8 cellular contexts compared by ENCODE assay signal in the genomic region with DNA sequence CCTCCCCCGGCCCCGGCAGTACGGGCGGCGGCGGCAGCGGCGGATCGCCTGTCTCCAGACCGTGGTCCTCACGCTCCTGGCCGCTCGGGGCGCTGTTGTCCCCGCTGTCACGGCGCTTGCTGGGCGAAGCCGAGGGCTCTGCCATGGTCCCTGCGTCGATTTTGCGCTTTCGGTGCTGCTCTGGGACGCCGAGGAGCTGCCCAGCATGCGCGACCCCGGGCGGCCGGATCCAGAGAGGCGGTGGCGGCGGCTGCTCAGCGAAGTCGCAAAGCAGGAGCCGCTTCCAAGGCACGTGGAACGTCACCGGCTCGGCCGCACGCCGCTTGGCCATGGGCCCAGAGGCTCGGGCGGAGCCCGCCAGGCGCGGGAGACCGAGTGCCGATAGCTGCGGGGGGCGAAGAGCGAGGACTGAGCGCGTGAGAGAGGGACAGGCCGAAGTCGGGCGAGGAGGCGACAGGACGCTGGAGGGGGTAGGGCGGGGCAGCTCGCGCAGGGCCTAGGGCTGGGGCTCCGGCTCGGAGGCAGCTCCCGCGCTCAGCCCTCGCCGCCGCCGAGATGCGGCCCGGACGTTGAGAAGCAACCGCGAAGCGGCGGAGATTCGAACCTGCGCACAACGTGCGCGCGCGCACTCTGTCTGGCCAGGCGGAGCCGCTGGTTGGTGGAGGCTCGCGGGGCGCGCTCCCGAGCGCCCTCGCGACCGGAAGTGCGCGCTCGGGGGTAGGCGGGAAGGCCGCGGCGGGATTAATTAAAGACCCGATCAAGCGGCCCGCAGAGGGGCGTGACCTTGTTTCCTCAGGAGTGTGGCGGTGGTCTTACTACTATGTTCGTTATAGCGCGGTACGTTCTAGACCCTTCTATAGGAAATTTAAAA. TPM values are rescaled to one million over a fixed set of nuclear protein-coding genes. Genes with fewer than 3 reads are reported as not detected.
DNase-seq lines count a peak whose midpoint lies in the region; ATAC-seq and TF ChIP-seq lines count a peak whose summit lies in the region.

A gene with protein sequence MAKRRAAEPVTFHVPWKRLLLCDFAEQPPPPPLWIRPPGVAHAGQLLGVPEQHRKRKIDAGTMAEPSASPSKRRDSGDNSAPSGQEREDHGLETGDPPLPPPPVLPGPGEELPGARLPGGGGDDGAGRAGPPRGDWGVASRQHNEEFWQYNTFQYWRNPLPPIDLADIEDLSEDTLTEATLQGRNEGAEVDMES (minus strand): TSS at position 632 of the 871 bp plus-strand sequence. CDS start 301 bp downstream, at position 331.

- H4K20me1 ChIP-seq in H9 (ENCODE audit: control insufficient read depth, insufficient read depth, insufficient read length) (peaks cover 2% of the 10 kb centered on the region), Loucy (ENCODE audit: insufficient read depth, low read length, poor library complexity, severe bottlenecking) (peaks cover 31% of the 10 kb centered on the region), neural cell (ENCODE audit: insufficient read depth) (no peaks in the 10 kb centered on the region)

- no peaks in the 10 kb centered on the region for H3K9me3 ChIP-seq in H9 (ENCODE audit: control insufficient read depth, low read depth, low read length)
- no peaks in the 10 kb centered on the region for H3K9me3 ChIP-seq in Loucy (ENCODE audit: insufficient read depth, low read depth, low read length)
- H3K9me3 ChIP-seq in RWPE2 (ENCODE audit: severe bottlenecking): no peaks in the 10 kb centered on the region
- no peaks in the 10 kb centered on the region for H3K9me3 ChIP-seq in neural cell (ENCODE audit: low read length)
- H3K9me3 ChIP-seq in stomach: no peaks in the 10 kb centered on the region

- TF ChIP-seq RAD21 in neural cell (conservative IDR thresholded peaks at IDR 0.05): peak; percentile 43

- H3K36me3 Mint-ChIP-seq in H9 (ENCODE audit: insufficient read depth in 1 of 3, low read depth in 3 of 3): peaks cover 0 to 4% (median 3%) of the 10 kb centered on the region in 3 experiments; a peak in 4 of 7 replicates
- H3K36me3 Mint-ChIP-seq in activated T-helper 2 cell treated with anti-CD3 and anti-CD28 coated beads, Interferon-gamma antibody, Interleukin-2, Interleukin-4, amounts not matched to agents 10 μg/mL and 5 μg/mL and 100 μg/mL, durations not matched to agents 14 hours and 24 hours and 36 hours (ENCODE audit: low read depth): peaks cover 28% of the 10 kb centered on the region

- TF ChIP-seq CTCF in H9 (conservative IDR thresholded peaks at IDR 0.05): peak; percentile 84
- TF ChIP-seq CTCF in Loucy (conservative IDR thresholded peaks at IDR 0.05; ENCODE audit: low read length): peak; percentile 56
- peak; percentile 94 for TF ChIP-seq CTCF in RWPE2 (IDR thresholded peaks at IDR 0.05; ENCODE audit: poor library complexity, severe bottlenecking)
- TF ChIP-seq CTCF in fibroblast of the aortic adventitia (IDR thresholded peaks at IDR 0.05; ENCODE audit: insufficient read depth, low read length): peak; percentile 82
- TF ChIP-seq CTCF in neural cell (IDR thresholded peaks at IDR 0.05; ENCODE audit: poor library complexity, severe bottlenecking): peak; percentile 92
- peak in 5 of 7 experiments; percentile 49 to 90 (median 74) for TF ChIP-seq CTCF in stomach (IDR thresholded peaks at IDR 0.05)

- peak; percentile 84 for DNase-seq in GDM1 (lab: John Stamatoyannopoulos, UW)
- peak; percentile 88 for DNase-seq in H9
- peak; percentile 77 for DNase-seq in RWPE2 (ENCODE audit: low spot score)
- DNase-seq in activated T-helper 2 cell treated with anti-CD3 and anti-CD28 coated beads, Interferon-gamma antibody, Interleukin-2, Interleukin-4, amounts not matched to agents 10 μg/mL and 5 μg/mL and 100 μg/mL, durations not matched to agents 14 hours and 24 hours and 36 hours (ENCODE audit: low spot score): peak; percentile 88
- peak; percentile 79 for DNase-seq in fibroblast of the aortic adventitia (ENCODE audit: low read depth)
- peak; percentile 91 for DNase-seq in stomach

- H2BK120ac ChIP-seq in H9 (ENCODE audit: low read depth, low read length, poor library complexity, severe bottlenecking): no peak within 1 kb of the TSS

- H3K27ac ChIP-seq in H9 (ENCODE audit: insufficient read length, low read depth, low read length) (no peak within 1 kb of the TSS), RWPE2 (ENCODE audit: poor library complexity, severe bottlenecking) (peak within 1 kb of the TSS; percentile 68), neural cell (ENCODE audit: low read length) (peak within 1 kb of the TSS; percentile 88), stomach (peak within 1 kb of the TSS; percentile 91 to 98 (median 97))

- H3T11ph ChIP-seq in H9 (ENCODE audit: low read length): no peak within 1 kb of the TSS

- H3K18ac ChIP-seq in H9 (ENCODE audit: insufficient read length, low read depth, low read length): peak within 1 kb of the TSS; percentile 88

- H3K4me2 ChIP-seq in H9 (ENCODE audit: insufficient read depth, insufficient read length, low read length) (peak within 1 kb of the TSS; percentile 73), Loucy (ENCODE audit: low read depth, low read length, poor library complexity, severe bottlenecking) (peak within 1 kb of the TSS; percentile 91), neural cell (ENCODE audit: low read length) (peak within 1 kb of the TSS; percentile 11)

- H3K4me1 ChIP-seq in H9 (ENCODE audit: insufficient read depth, low read length) (no peaks in the 10 kb centered on the region; the same call in 1 of the 2 replicates), Loucy (ENCODE audit: insufficient read depth, low read length, poor library complexity, severe bottlenecking) (peaks cover 33% of the 10 kb centered on the region), RWPE2 (ENCODE audit: insufficient read depth, poor library complexity, severe bottlenecking) (no peaks in the 10 kb centered on the region), stomach (peaks cover 0 to 16% (median 6%) of the 10 kb centered on the region in 4 donors)

- peak within 1 kb of the TSS; percentile 93 to 98 for H3K4me3 Mint-ChIP-seq in H9
- H3K4me3 Mint-ChIP-seq in activated T-helper 2 cell treated with anti-CD3 and anti-CD28 coated beads, Interferon-gamma antibody, Interleukin-2, Interleukin-4, amounts not matched to agents 10 μg/mL and 5 μg/mL and 100 μg/mL, durations not matched to agents 14 hours and 24 hours and 36 hours (ENCODE audit: low read depth): peak within 1 kb of the TSS; percentile 93

- H2BK20ac ChIP-seq in H9 (ENCODE audit: low read depth, low read length, poor library complexity, severe bottlenecking): no peak within 1 kb of the TSS

- ATAC-seq in RWPE2 (ENCODE audit: low read depth): peak; percentile 89

- H3K9me2 ChIP-seq in Loucy (replicated peaks; ENCODE audit: low read depth, low read length): no peaks in the 10 kb centered on the region
- no peaks in the 10 kb centered on the region for H3K9me2 ChIP-seq in neural cell (ENCODE audit: insufficient read depth, low read length)

- H4K91ac ChIP-seq in H9 (ENCODE audit: insufficient read length, low read depth, low read length): no peak within 1 kb of the TSS

- no peaks in the 10 kb centered on the region for H3F3A ChIP-seq in Loucy (ENCODE audit: low read depth)
- peaks cover 7% of the 10 kb centered on the region for H3F3A ChIP-seq in neural cell (ENCODE audit: insufficient read depth, low read length, poor library complexity, severe bottlenecking)

- intact Hi-C loops in activated T-helper 2 cell treated with anti-CD3 and anti-CD28 coated beads, Interferon-gamma antibody, Interleukin-2, Interleukin-4, amounts not matched to agents 10 μg/mL and 5 μg/mL and 100 μg/mL, durations not matched to agents 14 hours and 24 hours and 36 hours (cut with micrococcal nuclease): loop anchor here (1.0 to 10.0 kb wide), 7 partner anchors 50 to 1072 kb away; partner anchors contain the start of genes CARNMT1, NMRK1 and OSTF1
- intact Hi-C loops in stomach (cut with DNase I; ENCODE audit: low total_unique reads): no loop called here

- H2BK12ac ChIP-seq in H9 (ENCODE audit: insufficient read length, low read depth, low read length): no peak within 1 kb of the TSS

- WGBS in H9 (ENCODE audit: extremely low coverage, insufficient read length, low lambda C conversion rate): no CpG with 5 or more reads among the region's 112 CpGs
- 0 to 1% (median 0%) methylated on average over 24 to 112 of the region's 112 CpGs for WGBS in stomach, 5 donors

- H3K23me2 ChIP-seq in H9 (ENCODE audit: insufficient read length, low read depth, low read length, poor library complexity, severe bottlenecking): peaks cover 3% of the 10 kb centered on the region

- H3K4me3 ChIP-seq in Loucy (ENCODE audit: low read length, poor library complexity, severe bottlenecking) (peak within 1 kb of the TSS; percentile 76), RWPE2 (ENCODE audit: severe bottlenecking) (peak within 1 kb of the TSS; percentile 84), fibroblast of the aortic adventitia (ENCODE audit: low read depth, low read length) (peak within 1 kb of the TSS; percentile 95), neural cell (ENCODE audit: low read length) (peak within 1 kb of the TSS; percentile 99), stomach (peak within 1 kb of the TSS; percentile 72 to 91 (median 78))

- H3K36me3 ChIP-seq in Loucy (ENCODE audit: insufficient read depth, low read length) (no peaks in the 10 kb centered on the region), RWPE2 (ENCODE audit: low read depth) (peaks cover 6% of the 10 kb centered on the region), neural cell (ENCODE audit: insufficient read depth, low read length) (no peaks in the 10 kb centered on the region), stomach (no peaks in the 10 kb centered on the region)

- H3K23ac ChIP-seq in H9 (ENCODE audit: insufficient read length, low read depth, low read length): no peak within 1 kb of the TSS

- H2BK5ac ChIP-seq in H9 (ENCODE audit: insufficient read length, low read length): no peak within 1 kb of the TSS

- H3K27ac Mint-ChIP-seq in H9: peak within 1 kb of the TSS; percentile 90 to 94 (median 94); a peak in 6 of 7 replicates
- peak within 1 kb of the TSS; percentile 89 for H3K27ac Mint-ChIP-seq in activated T-helper 2 cell treated with anti-CD3 and anti-CD28 coated beads, Interferon-gamma antibody, Interleukin-2, Interleukin-4, amounts not matched to agents 10 μg/mL and 5 μg/mL and 100 μg/mL, durations not matched to agents 14 hours and 24 hours and 36 hours

- no peaks in the 10 kb centered on the region for H3K79me2 ChIP-seq in H9 (ENCODE audit: insufficient read depth, low read length)
- H3K79me2 ChIP-seq in Loucy (ENCODE audit: insufficient read depth, low read length): peaks cover 48% of the 10 kb centered on the region
- no peaks in the 10 kb centered on the region for H3K79me2 ChIP-seq in neural cell (replicated peaks; ENCODE audit: insufficient read depth, low read length)

- no peak within 1 kb of the TSS for H3K56ac ChIP-seq in H9 (ENCODE audit: insufficient read length, low read depth, low read length)

- H3K4ac ChIP-seq in H9 (ENCODE audit: low read depth, low read length): no peak within 1 kb of the TSS

- H4K8ac ChIP-seq in H9 (replicated peaks; ENCODE audit: insufficient read length, low read depth, low read length): no peak within 1 kb of the TSS

- H2AK5ac ChIP-seq in H9 (ENCODE audit: insufficient read length, low read length): no peak within 1 kb of the TSS

- no peak for TF ChIP-seq POLR2A in stomach (IDR thresholded peaks at IDR 0.05)

- H3K79me1 ChIP-seq in H9 (ENCODE audit: insufficient read depth, low read depth, low read length, poor library complexity, severe bottlenecking): no peaks in the 10 kb centered on the region

- TF ChIP-seq EP300 in neural cell (conservative IDR thresholded peaks at IDR 0.05; ENCODE audit: poor library complexity, severe bottlenecking) (no peak), stomach (IDR thresholded peaks at IDR 0.05) (no peak)

- peak within 1 kb of the TSS; percentile 92 for H3K14ac ChIP-seq in H9 (ENCODE audit: insufficient read depth, low read length)

- H4K5ac ChIP-seq in H9 (ENCODE audit: insufficient read length, low read depth, low read length): no peak within 1 kb of the TSS

- H2BK15ac ChIP-seq in H9 (ENCODE audit: low read depth, low read length): no peak within 1 kb of the TSS

- peaks cover 17 to 21% of the 10 kb centered on the region in 2 experiments for H3K4me1 Mint-ChIP-seq in H9
- H3K4me1 Mint-ChIP-seq in activated T-helper 2 cell treated with anti-CD3 and anti-CD28 coated beads, Interferon-gamma antibody, Interleukin-2, Interleukin-4, amounts not matched to agents 10 μg/mL and 5 μg/mL and 100 μg/mL, durations not matched to agents 14 hours and 24 hours and 36 hours (ENCODE audit: low read depth): peaks cover 24% of the 10 kb centered on the region

- H3K9me3 Mint-ChIP-seq in H9: no peaks in the 10 kb centered on the region
- no peaks in the 10 kb centered on the region for H3K9me3 Mint-ChIP-seq in activated T-helper 2 cell treated with anti-CD3 and anti-CD28 coated beads, Interferon-gamma antibody, Interleukin-2, Interleukin-4, amounts not matched to agents 10 μg/mL and 5 μg/mL and 100 μg/mL, durations not matched to agents 14 hours and 24 hours and 36 hours

- H3K27me3 Mint-ChIP-seq in H9 (ENCODE audit: low read depth): peaks cover 4% of the 10 kb centered on the region
- H3K27me3 Mint-ChIP-seq in activated T-helper 2 cell treated with anti-CD3 and anti-CD28 coated beads, Interferon-gamma antibody, Interleukin-2, Interleukin-4, amounts not matched to agents 10 μg/mL and 5 μg/mL and 100 μg/mL, durations not matched to agents 14 hours and 24 hours and 36 hours (ENCODE audit: low read depth): no peaks in the 10 kb centered on the region

- peak within 1 kb of the TSS; percentile 57 for H3K9ac ChIP-seq in H9 (ENCODE audit: extremely low read depth, insufficient read length, low read length)
- H3K9ac ChIP-seq in Loucy (ENCODE audit: low read depth, low read length, poor library complexity, severe bottlenecking): peak within 1 kb of the TSS; percentile 99
- peak within 1 kb of the TSS; percentile 96 for H3K9ac ChIP-seq in neural cell (ENCODE audit: low read length)

- H2AFZ ChIP-seq in H9 (ENCODE audit: low read length): no peak within 1 kb of the TSS
- peak within 1 kb of the TSS; percentile 74 for H2AFZ ChIP-seq in Loucy (ENCODE audit: low read length)
- H2AFZ ChIP-seq in neural cell (ENCODE audit: low read depth, low read length): peak within 1 kb of the TSS; percentile 99

- H3K27me3 ChIP-seq in H9 (ENCODE audit: insufficient read depth, low read length) (no peaks in the 10 kb centered on the region), Loucy (ENCODE audit: insufficient read depth, low read length, poor library complexity, severe bottlenecking) (no peaks in the 10 kb centered on the region), RWPE2 (ENCODE audit: insufficient read depth, poor library complexity, severe bottlenecking) (no peaks in the 10 kb centered on the region), neural cell (ENCODE audit: insufficient read depth, low read depth, low read length) (no peaks in the 10 kb centered on the region), stomach (no peaks in the 10 kb centered on the region)

RNA-seq across cellular contexts. Expression of the gene that starts here (rescaled TPM):
- 10.3 and 11.4 TPM in 2 replicates for total RNA-seq in H9 (2021)
- 19.2 and 19.6 TPM in 2 replicates for total RNA-seq in activated T-helper 2 cell treated with anti-CD3 and anti-CD28 coated beads, Interferon-gamma antibody, Interleukin-2, Interleukin-4, amounts not matched to agents 10 μg/mL and 5 μg/mL and 100 μg/mL, durations not matched to agents 14 hours and 24 hours and 36 hours
- 4.6 and 9.9 TPM in 2 replicates for total RNA-seq in fibroblast of the aortic adventitia (ENCODE audit: low replicate concordance)
- 14.4 and 16.1 TPM in 2 replicates for polyA plus RNA-seq in neural cell
- 13.7 and 15.1 TPM in 2 replicates for polyA minus RNA-seq in neural cell
- 1 to 10 TPM in 2 of 5 donors, not detected in 3; 2.0 to 3.3 TPM for total RNA-seq in stomach
- polyA plus RNA-seq in stomach: 1 to 10 TPM; 1.4 to 3.3 (median 2.2) TPM

Comparison
In these comparisons a context has a peak if more than half of its experiments do, and no peak if none do; other contexts are left out.
1. H3K4me2 ChIP-seq: peak in every context shown above with its lines; median percentile 91 in Loucy; 73 in H9; 11 in neural cell.